Comparison of ENCODE assay signal across 8 cellular contexts in genomic region chr3:174440350-174440716, GRCh38.
DNase-seq lines count a peak whose midpoint lies in the region; ATAC-seq, FAIRE-seq and TF ChIP-seq lines count a peak whose summit lies in the region.

No MANE protein-coding gene starts in this region.

- H3K9me3 ChIP-seq in BLaER1 treated with 17β-estradiol and CSF1 and Interleukin-3, amounts not matched to agents 10 nM and 100 nM (replicated peaks in 1 of 11): no peaks in the 10 kb centered on the region
- H3K9me3 ChIP-seq in SU-DHL-6 (ENCODE audit: insufficient read depth, low read length) (no peaks in the 10 kb centered on the region), pancreas (no peaks in the 10 kb centered on the region)

- peaks cover 18 to 38% (median 24%) of the 10 kb centered on the region in 10 experiments for H3K4me1 ChIP-seq in BLaER1 treated with 17β-estradiol and CSF1 and Interleukin-3, amounts not matched to agents 10 nM and 100 nM
- H3K4me1 ChIP-seq in pancreas: peaks cover 0 to 4% (median 0%) of the 10 kb centered on the region in 3 donors

- peak; percentile 76 for FAIRE-seq in pancreas (lab: Jason Lieb, UNC)

- 0 to 1% methylated on average over 6 of the region's 6 CpGs for WGBS in pancreas, 2 donors

- no peaks in the 10 kb centered on the region for H3K36me3 ChIP-seq in BLaER1 treated with 17β-estradiol and CSF1 and Interleukin-3, amounts not matched to agents 10 nM and 100 nM
- H3K36me3 ChIP-seq in SU-DHL-6 (ENCODE audit: low read length) (no peaks in the 10 kb centered on the region), pancreas (no peaks in the 10 kb centered on the region)

- no peaks in the 10 kb centered on the region for H3F3A ChIP-seq in SU-DHL-6 (ENCODE audit: insufficient read depth)

- no peak for ATAC-seq in pancreas
- ATAC-seq in GM21381 (IDR thresholded peaks at IDR 0.05; ENCODE audit: unreplicated experiment): no peak

- intact Hi-C loops in pancreas (cut with DNase I): no loop called here

- peaks cover 0 to 5% (median 0%) of the 10 kb centered on the region in 11 experiments; a peak in 2 of 22 replicates for H4K20me1 ChIP-seq in BLaER1 treated with 17β-estradiol and CSF1 and Interleukin-3, amounts not matched to agents 10 nM and 100 nM
- H4K20me1 ChIP-seq in SU-DHL-6 (ENCODE audit: low read depth, low read length): no peaks in the 10 kb centered on the region

- no peaks in the 10 kb centered on the region for H3K9me2 ChIP-seq in SU-DHL-6 (replicated peaks; ENCODE audit: insufficient read depth, low read length)

- TF ChIP-seq CTCF in SU-DHL-6 (IDR thresholded peaks at IDR 0.05; ENCODE audit: insufficient read depth, low read length, poor library complexity, severe bottlenecking) (no peak), pancreas (IDR thresholded peaks at IDR 0.05) (no peak)

- H3K79me2 ChIP-seq in SU-DHL-6 (ENCODE audit: insufficient read depth, low read length): no peaks in the 10 kb centered on the region

- H2AFZ ChIP-seq in SU-DHL-6 (ENCODE audit: low read depth, low read length, severe bottlenecking): no peak overlapping the region

- H3K27ac ChIP-seq in BLaER1 treated with 17β-estradiol and CSF1 and Interleukin-3, amounts not matched to agents 10 nM and 100 nM: peak overlapping the region; percentile 80 to 94 (median 87); a peak in 18 of 22 replicates
- H3K27ac ChIP-seq in SU-DHL-6 (ENCODE audit: low read depth, low read length): no peak overlapping the region
- peak overlapping the region; percentile 92 to 98 (median 94) for H3K27ac ChIP-seq in pancreas

- H3K9ac ChIP-seq in BLaER1 treated with 17β-estradiol and CSF1 and Interleukin-3, amounts not matched to agents 10 nM and 100 nM: peak overlapping the region; percentile 82 to 97 (median 89); a peak in 20 of 22 replicates
- no peak overlapping the region for H3K9ac ChIP-seq in SU-DHL-6 (ENCODE audit: low read length)

- peak; percentile 39 for DNase-seq in KG1 (lab: John Stamatoyannopoulos, UW)
- peak; percentile 84 for DNase-seq in fibroblast of peridontal ligament (ENCODE audit: extremely low read depth)
- peak in 3 of 6 donors; percentile 13 to 20 (median 15) for DNase-seq in pancreas
- DNase-seq in SIG-M5 (lab: John Stamatoyannopoulos, UW): no peak
- no peak for DNase-seq in EL

- H3K4me3 ChIP-seq in BLaER1 treated with 17β-estradiol and CSF1 and Interleukin-3, amounts not matched to agents 10 nM and 100 nM: peak overlapping the region; percentile 74 to 93 (median 82)
- H3K4me3 ChIP-seq in SU-DHL-6 (ENCODE audit: insufficient read depth, low read length, poor library complexity, severe bottlenecking) (no peak overlapping the region), pancreas (peak overlapping the region; percentile 55 to 66 (median 61))

- peaks cover 0 to 38% (median 9%) of the 10 kb centered on the region in 11 experiments; a peak in 11 of 22 replicates for H3K27me3 ChIP-seq in BLaER1 treated with 17β-estradiol and CSF1 and Interleukin-3, amounts not matched to agents 10 nM and 100 nM
- H3K27me3 ChIP-seq in SU-DHL-6 (ENCODE audit: low read length): no peaks in the 10 kb centered on the region
- H3K27me3 ChIP-seq in pancreas: no peaks in the 10 kb centered on the region

- H3K4me2 ChIP-seq in BLaER1 treated with 17β-estradiol and CSF1 and Interleukin-3, amounts not matched to agents 10 nM and 100 nM: peak overlapping the region; percentile 70 to 96 (median 89)
- peak overlapping the region; percentile 35 for H3K4me2 ChIP-seq in SU-DHL-6 (ENCODE audit: low read depth, low read length, poor library complexity, severe bottlenecking)

Comparison
In these comparisons a context has a peak if more than half of its experiments do, and no peak if none do; other contexts are left out.
1. DNase-seq: peak in KG1 (single experiment) and fibroblast of peridontal ligament (single experiment); none in SIG-M5 (single experiment) and EL (single experiment).